Comparison of ENCODE assay signal across 7 cellular contexts in the genomic region with DNA sequence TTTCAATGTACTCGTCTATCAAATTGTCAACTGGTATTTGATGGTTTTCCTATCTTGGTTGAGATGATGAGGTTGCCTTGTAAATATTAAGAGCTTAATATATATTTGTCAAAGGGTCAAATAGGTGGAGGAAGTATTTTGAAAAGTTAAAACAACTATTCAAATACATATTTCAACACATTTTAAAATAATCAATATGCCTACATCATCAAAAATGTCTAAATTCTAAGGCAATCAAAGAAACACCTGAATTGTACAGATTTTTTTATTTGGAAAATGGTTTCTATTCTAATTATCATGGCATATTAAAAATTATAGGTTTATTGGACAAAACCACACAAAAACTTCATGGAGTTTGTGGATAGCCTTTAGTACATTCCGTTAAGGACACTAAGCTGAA.
"Had no signal": no experiment of that assay in that cellular context is flagged by ENCODE, and none has a peak within 500 bp of the region (broad histone marks: within the 10 kb centered on the region; RNA-seq: fewer than 3 reads in every experiment).

No MANE protein-coding gene starts in this region.

- H3K4me2 ChIP-seq: GM23338 had no signal

- FAIRE-seq: H1, H54 had no signal

- H3K27ac ChIP-seq: HL-60 had no signal

- H2AFZ ChIP-seq: GM23338 had no signal

- ATAC-seq: GM23338 had no signal

- DNase-seq: H9, HCEC 1CT, KG1 had no signal

- H3K4me3 ChIP-seq: GM23338 had no signal
